In the genomic region with DNA sequence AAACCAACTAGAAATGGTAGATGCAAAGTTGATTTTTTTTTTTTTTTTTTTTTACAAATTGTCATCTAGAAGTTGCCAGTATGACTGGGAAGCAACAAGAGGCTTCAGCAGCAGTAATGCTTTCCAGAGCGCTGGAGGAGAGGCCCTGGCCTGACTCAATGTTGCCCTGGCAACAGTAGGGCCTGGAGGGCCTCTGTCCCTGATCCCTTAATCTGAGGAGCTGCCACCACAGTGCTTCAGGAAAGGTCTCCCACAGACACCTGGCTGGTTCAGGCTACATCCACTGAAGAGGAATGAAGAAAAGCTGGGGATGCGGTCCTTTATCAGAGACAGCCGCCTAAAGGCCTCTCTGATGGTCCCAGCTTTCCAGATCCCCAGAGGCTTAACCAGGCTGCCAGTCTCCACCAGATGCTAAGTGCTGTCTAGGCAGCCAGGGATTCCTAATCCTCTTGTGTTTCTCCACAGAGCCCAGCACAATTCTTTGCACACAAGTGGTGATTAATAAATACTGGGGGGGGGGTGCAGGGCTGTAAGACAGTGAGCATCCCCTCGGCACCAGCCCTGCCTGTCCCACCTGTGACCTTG, we compare ENCODE assay signal across 16 cellular contexts.
"Had no signal": no experiment of that assay in that cellular context is flagged by ENCODE, and none has a peak within 500 bp of the region (broad histone marks: within the 10 kb centered on the region; RNA-seq: fewer than 3 reads in every experiment).

No MANE protein-coding gene starts in this region.

- H3K27ac ChIP-seq: brain microvascular endothelial cell, esophagus muscularis mucosa, psoas muscle, upper lobe of right lung had no signal

- ATAC-seq: activated T-helper 17 cell treated with anti-CD3 and anti-CD28 coated beads, Interleukin-2, amount 50 U/mL, for 72 hours; left lobe of liver; psoas muscle; T-helper 17 cell; upper lobe of right lung had no signal

- H3K9me3 ChIP-seq: esophagus muscularis mucosa, psoas muscle, upper lobe of right lung had no signal

- H3K4me3 ChIP-seq: esophagus muscularis mucosa, psoas muscle, upper lobe of right lung had no signal

- DNase-seq: activated CD4-positive, alpha-beta T cell treated with anti-CD3 and anti-CD28 coated beads, Interleukin-2, amount 10 ng/mL, durations not matched to agents 7 days and 5 days; activated CD4-positive, CD25-positive, alpha-beta regulatory T cell; activated CD8-positive, alpha-beta memory T cell treated with anti-CD3 and anti-CD28 coated beads for 24 hours; activated naive CD4-positive, alpha-beta T cell treated with anti-CD3 and anti-CD28 coated beads, Interleukin-2, amount 50 U/mL, for 16 hours; amygdala; brain microvascular endothelial cell; cerebellar nuclear complex; dermis blood vessel endothelial cell; nephron progenitor cell; psoas muscle; stimulated activated CD4-positive, alpha-beta T cell treated with anti-CD3 and anti-CD28 coated beads, Interleukin-4, amount 100 ng/mL, for 24 hours; T-helper 17 cell; upper lobe of right lung had no signal

- H3K27me3 ChIP-seq: brain microvascular endothelial cell, upper lobe of right lung had no signal
